In genomic region chr19:14159059-14159458, GRCh38 we compare ENCODE assay signal across 24 cellular contexts.
"Had no signal": no experiment of that assay in that cellular context is flagged by ENCODE, and none has a peak within 500 bp of the region (broad histone marks: within the 10 kb centered on the region; RNA-seq: fewer than 3 reads in every experiment).

No MANE protein-coding gene starts in this region.

- DNase-seq: hypothalamus; islet precursor cell; left ventricle myocardium inferior; midbrain; mucosa of descending colon; naive thymus-derived CD8-positive, alpha-beta T cell; occipital lobe; ovary; right lobe of liver; stimulated activated CD4-positive, alpha-beta T cell treated with anti-CD3 and anti-CD28 coated beads, Interleukin-12 subunit alpha, Interleukin-12 subunit beta, amount 100 ng/mL, for 4 hours; stimulated activated CD4-positive, alpha-beta T cell treated with anti-CD3 and anti-CD28 coated beads, Interleukin-15, amount 100 ng/mL, for 24 hours; stimulated activated CD4-positive, alpha-beta T cell treated with anti-CD3 and anti-CD28 coated beads, Interleukin-2, amount 100 ng/mL, for 24 hours; stimulated activated CD4-positive, alpha-beta T cell treated with anti-CD3 and anti-CD28 coated beads, Interleukin-4, amount 100 ng/mL, for 1 hour; stimulated activated naive B cell treated with anti-CD40 and anti-IgM and Interleukin-4, amounts not matched to agents 10 μg/mL and 1 μg/mL and 100 μg/mL, for 72 hours; stimulated activated naive CD8-positive, alpha-beta T cell treated with anti-CD3 and anti-CD28 coated beads, Interleukin-15, Interleukin-2, amounts not matched to agents 100 U/mL and 50 U/mL, for 24 hours; stomach; testis; thyroid gland; transverse colon; upper lobe of right lung had no signal

- H3K4me1 ChIP-seq: left ventricle myocardium inferior, right atrium auricular region, right lobe of liver, stomach, testis, thyroid gland, transverse colon, upper lobe of right lung had no signal

- H3K9me3 ChIP-seq: left ventricle myocardium inferior, mucosa of descending colon, neutrophil, ovary, right atrium auricular region, right lobe of liver, stomach, testis, thyroid gland, transverse colon, upper lobe of right lung had no signal

- H3K4me3 ChIP-seq: left ventricle myocardium inferior, mucosa of descending colon, ovary, right atrium auricular region, right lobe of liver, skin epidermis, stomach, testis, thyroid gland, transverse colon, upper lobe of right lung had no signal

- H3K27ac ChIP-seq: left ventricle myocardium inferior, neutrophil, ovary, right atrium auricular region, right lobe of liver, skin epidermis, stomach, testis, thyroid gland, transverse colon, upper lobe of right lung had no signal

- ATAC-seq: mucosa of descending colon; naive thymus-derived CD8-positive, alpha-beta T cell; right lobe of liver; stimulated activated naive B cell treated with anti-CD40 and anti-IgM and Interleukin-4, amounts not matched to agents 10 μg/mL and 1 μg/mL and 100 μg/mL, for 72 hours; stimulated activated naive CD8-positive, alpha-beta T cell treated with anti-CD3 and anti-CD28 coated beads, Interleukin-15, Interleukin-2, amounts not matched to agents 100 U/mL and 50 U/mL, for 24 hours; upper lobe of right lung had no signal

- H3K27me3 ChIP-seq: neutrophil, ovary, right atrium auricular region, right lobe of liver, stomach, testis, thyroid gland, transverse colon, upper lobe of right lung had no signal

- H3K36me3 ChIP-seq: ovary had no signal

- FAIRE-seq: urothelium cell line had no signal
